ENCODE assay signal across 8 cellular contexts in genomic region chr1:177983824-177984528, GRCh38. TPM values are rescaled to one million over a fixed set of nuclear protein-coding genes. Genes with fewer than 3 reads are reported as not detected.
A peak's percentile ranks its signal among the peaks of the same experiment; 100 is the strongest.
DNase-seq lines count a peak whose midpoint lies in the region; ATAC-seq, FAIRE-seq and TF ChIP-seq lines count a peak whose summit lies in the region.

No MANE protein-coding gene starts in this region.

- ATAC-seq in HG03095 (IDR thresholded peaks at IDR 0.05; ENCODE audit: unreplicated experiment), result no peak
- no peak for ATAC-seq in GM18519 (IDR thresholded peaks at IDR 0.05; ENCODE audit: low FRiP score, unreplicated experiment)

- no peak for TF ChIP-seq POLR2A in esophagus muscularis mucosa (IDR thresholded peaks at IDR 0.05; ENCODE audit: low read depth)

- no peaks in the 10 kb centered on the region for H3K36me3 ChIP-seq in left ventricle myocardium inferior
- peaks cover 0 to 5% (median 0%) of the 10 kb centered on the region in 4 donors for H3K36me3 ChIP-seq in esophagus muscularis mucosa
- no peaks in the 10 kb centered on the region for H3K36me3 ChIP-seq in kidney (ENCODE audit: control insufficient read depth in 1 of 2, insufficient read depth in 2 of 2, low read length in 2 of 2)

- no peak for FAIRE-seq in kidney (lab: Jason Lieb, UNC)

- peak; percentile 85 for DNase-seq in HT1080 (ENCODE audit: low read depth)
- DNase-seq in left ventricle myocardium inferior, result peak; percentile 28
- peak; percentile 91 for DNase-seq in skeletal muscle cell (ENCODE audit: low read depth)
- no peak for DNase-seq in esophagus muscularis mucosa (ENCODE audit: extremely low spot score)
- no peak for DNase-seq in kidney

- H3K4me1 ChIP-seq in left ventricle myocardium inferior (peaks cover 31% of the 10 kb centered on the region), esophagus muscularis mucosa (peaks cover 3 to 9% (median 8%) of the 10 kb centered on the region in 4 donors), kidney (ENCODE audit: control insufficient read depth in 1 of 2, insufficient read depth in 1 of 2, low read depth in 1 of 2, low read length in 2 of 2) (no peaks in the 10 kb centered on the region)

- TF ChIP-seq EP300 in esophagus muscularis mucosa (IDR thresholded peaks at IDR 0.05), result no peak

- no peak overlapping the region for H3K9ac ChIP-seq in kidney (ENCODE audit: low read length in 2 of 2)

- intact Hi-C loops in left ventricle myocardium inferior (cut with micrococcal nuclease) (no loop called here), esophagus muscularis mucosa (cut with DNase I) (no loop called here), kidney (cut with DNase I) (no loop called here)

- TF ChIP-seq CTCF in WI38 (IDR thresholded peaks at IDR 0.05; ENCODE audit: low read depth, low read length), result no peak
- TF ChIP-seq CTCF in left ventricle myocardium inferior (IDR thresholded peaks at IDR 0.05; ENCODE audit: borderline replicate concordance), result no peak
- no peak for TF ChIP-seq CTCF in esophagus muscularis mucosa (IDR thresholded peaks at IDR 0.05)
- no peak for TF ChIP-seq CTCF in kidney (IDR thresholded peaks at IDR 0.05; ENCODE audit: borderline replicate concordance, extremely low read depth, insufficient read depth)

- H3K4me3 ChIP-seq in WI38 (ENCODE audit: low read depth, low read length) (peak overlapping the region; percentile 43), left ventricle myocardium inferior (peak overlapping the region; percentile 13), skeletal muscle cell (ENCODE audit: low read depth, low read length) (peak overlapping the region; percentile 45), esophagus muscularis mucosa (peak overlapping the region in 2 of 4 donors; percentile 1 to 6), kidney (ENCODE audit: low read length in 2 of 2) (no peak overlapping the region)

- peak overlapping the region; percentile 44 for H3K27ac ChIP-seq in left ventricle myocardium inferior (replicated peaks)
- H3K27ac ChIP-seq in esophagus muscularis mucosa (replicated peaks in 1 of 4), result peak overlapping the region in 2 of 4 donors; percentile 11 to 14
- no peak overlapping the region for H3K27ac ChIP-seq in kidney (ENCODE audit: low read depth in 2 of 2, low read length in 2 of 2)

- 33% methylated on average over 4 of the region's 4 CpGs for WGBS in esophagus muscularis mucosa

- H3K27me3 ChIP-seq in left ventricle myocardium inferior (ENCODE audit: low read depth) (no peaks in the 10 kb centered on the region), esophagus muscularis mucosa (no peaks in the 10 kb centered on the region)

- no peaks in the 10 kb centered on the region for H3K9me3 ChIP-seq in left ventricle myocardium inferior (replicated peaks)
- H3K9me3 ChIP-seq in esophagus muscularis mucosa, result no peaks in the 10 kb centered on the region
- H3K9me3 ChIP-seq in kidney (ENCODE audit: control insufficient read depth in 1 of 2, low read length in 2 of 2), result no peaks in the 10 kb centered on the region

RNA-seq across cellular contexts. Expression of gene SEC16B, which starts 14.1 kb away (rescaled TPM):
- total RNA-seq in HT1080 (2014; rRNA removed; shearing (Covaris generic)), result 0.59 and 1.5 TPM in 2 replicates
- polyA plus RNA-seq in HT1080 (2015; cell fraction: cytosol; rRNA removed), result 0.90 and 0.97 TPM in 2 replicates
- 1.6 TPM in 2 replicates for polyA plus RNA-seq in HT1080 (2015; cell fraction: nucleus; rRNA removed)
- 1.9 TPM for total RNA-seq in left ventricle myocardium inferior
- total RNA-seq in esophagus muscularis mucosa, result 1 to 10 TPM in 3 of 4 donors, under 1 TPM in 1; 0.83 to 2.6 (median 1.8) TPM
- total RNA-seq in kidney, result 4.8 TPM
- polyA plus RNA-seq in kidney (ENCODE audit: insufficient read depth, low read depth, low replicate concordance), result 3.5 TPM

Comparison
In these comparisons a context has a peak if more than half of its experiments do, and no peak if none do; other contexts are left out.
1. DNase-seq: peak in HT1080 (single experiment), left ventricle myocardium inferior (single experiment) and skeletal muscle cell (single experiment); none in esophagus muscularis mucosa (single experiment) and kidney (single experiment).
2. H3K4me3 ChIP-seq: peak in WI38 (single experiment), left ventricle myocardium inferior (single experiment) and skeletal muscle cell (single experiment); none in kidney (0 of 2).